30 cellular contexts compared by ENCODE assay signal in genomic region chr5:59579101-59579885, GRCh38.
DNase-seq lines count a peak whose midpoint lies in the region; ATAC-seq and TF ChIP-seq lines count a peak whose summit lies in the region.
"Had no signal": no experiment of that assay in that cellular context is flagged by ENCODE, and none has a peak within 500 bp of the region (broad histone marks: within the 10 kb centered on the region; RNA-seq: fewer than 3 reads in every experiment).

No MANE protein-coding gene starts in this region.

- no peaks in the 10 kb centered on the region for H3K9me3 ChIP-seq in psoas muscle
- H3K9me3 ChIP-seq: colonic mucosa, suprapubic skin had no signal

- H3K4me1 ChIP-seq in psoas muscle: peaks cover 52% of the 10 kb centered on the region
- H3K4me1 ChIP-seq: colonic mucosa had no signal

- H3K27me3 ChIP-seq in psoas muscle (ENCODE audit: insufficient read depth in 3 of 3, low read length in 2 of 3): no peaks in the 10 kb centered on the region
- H3K27me3 ChIP-seq: colonic mucosa, suprapubic skin had no signal

- intact Hi-C loops in psoas muscle (cut with DNase I): no loop called here

- no peak overlapping the region for H3K4me3 Mint-ChIP-seq in mesothelial cell of epicardium
- H3K4me3 Mint-ChIP-seq: activated CD8-positive, alpha-beta T cell treated with anti-CD3 and anti-CD28 coated beads for 36 hours; B cell; CD8-positive, alpha-beta T cell; HFFc6; IgD-negative memory B cell had no signal

- no peak for TF ChIP-seq CTCF in mesothelial cell of epicardium (IDR thresholded peaks at IDR 0.05; ENCODE audit: unreplicated experiment)
- TF ChIP-seq CTCF in psoas muscle (IDR thresholded peaks at IDR 0.05): no peak

- 25 to 44% (median 29%) methylated on average over 3 of the region's 3 CpGs for WGBS in psoas muscle, 3 donors

- peak overlapping the region; percentile 77 for H3K4me3 ChIP-seq in psoas muscle
- H3K4me3 ChIP-seq: colonic mucosa, suprapubic skin had no signal

- no peaks in the 10 kb centered on the region for H3K27me3 Mint-ChIP-seq in mesothelial cell of epicardium (ENCODE audit: low read depth)
- H3K27me3 Mint-ChIP-seq: B cell, IgD-negative memory B cell had no signal

- H3K36me3 Mint-ChIP-seq in mesothelial cell of epicardium: no peaks in the 10 kb centered on the region
- H3K36me3 Mint-ChIP-seq: activated naive CD4-positive, alpha-beta T cell treated with anti-CD3 and anti-CD28 coated beads, Interleukin-2, amount 50 U/mL, for 72 hours; CD8-positive, alpha-beta T cell had no signal

- H3K27ac Mint-ChIP-seq in mesothelial cell of epicardium: peak overlapping the region; percentile 47
- H3K27ac Mint-ChIP-seq: activated CD8-positive, alpha-beta T cell treated with anti-CD3 and anti-CD28 coated beads for 36 hours; B cell; CD8-positive, alpha-beta T cell; HFFc6 had no signal

- DNase-seq in Ammon's horn (ENCODE audit: low spot score) (peak; percentile 52), mesothelial cell of epicardium (ENCODE audit: low spot score in 2 of 2, unreplicated experiment in 2 of 2) (no peak), psoas muscle (no peak), SKM-1 treated with dmso at 0.1 percent for 144 hours (lab: John Stamatoyannopoulos, UW; ENCODE audit: unreplicated experiment) (no peak), SW480 (ENCODE audit: low spot score) (no peak)
- DNase-seq: activated CD4-positive, alpha-beta T cell treated with anti-CD3 and anti-CD28 coated beads for 1 hour; activated CD8-positive, alpha-beta memory T cell treated with anti-CD3 and anti-CD28 coated beads, Interleukin-2, amount 50 U/mL, for 48 hours; activated CD8-positive, alpha-beta T cell treated with anti-CD3 and anti-CD28 coated beads for 36 hours; CD8-positive, alpha-beta T cell; colonic mucosa; DMS 273 treated with DMSO at 0.1 percent for 48 hours; effector CD4-positive, alpha-beta T cell; GOT3; HFFc6; left colon; NCI-H1092; NCI-H187; NCI-H2171; NCI-H524; PC-3; stimulated activated naive CD4-positive, alpha-beta T cell; T-helper 2 cell had no signal

- H3K36me3 ChIP-seq in psoas muscle (ENCODE audit: insufficient read depth in 1 of 2, low read depth in 1 of 2): no peaks in the 10 kb centered on the region
- H3K36me3 ChIP-seq: colonic mucosa, suprapubic skin had no signal

- H3K27ac ChIP-seq in angular gyrus (ENCODE audit: low read depth, low read length): peak overlapping the region; percentile 7
- H3K27ac ChIP-seq in psoas muscle: peak overlapping the region; percentile 84
- H3K27ac ChIP-seq: colonic mucosa, suprapubic skin had no signal

- no peaks in the 10 kb centered on the region for H3K9me3 Mint-ChIP-seq in mesothelial cell of epicardium
- H3K9me3 Mint-ChIP-seq: activated CD8-positive, alpha-beta T cell treated with anti-CD3 and anti-CD28 coated beads for 36 hours; activated naive CD4-positive, alpha-beta T cell treated with anti-CD3 and anti-CD28 coated beads, Interleukin-2, amount 50 U/mL, for 72 hours; CD8-positive, alpha-beta T cell; HFFc6; IgD-negative memory B cell had no signal

- ATAC-seq in psoas muscle: peak in 3 of 4 donors; percentile 60 to 72 (median 69)
- no peak for ATAC-seq in HG02588 (IDR thresholded peaks at IDR 0.05; ENCODE audit: unreplicated experiment)
- ATAC-seq in GM21737 (IDR thresholded peaks at IDR 0.05; ENCODE audit: unreplicated experiment): no peak
- ATAC-seq: activated CD8-positive, alpha-beta T cell treated with anti-CD3 and anti-CD28 coated beads for 36 hours; activated naive CD4-positive, alpha-beta T cell treated with anti-CD3 and anti-CD28 coated beads, Interleukin-2, amount 50 U/mL, for 72 hours; CD8-positive, alpha-beta T cell; left colon; PC-3; SK-N-SH treated with all-trans-retinoic acid at 6 μM for 48 hours had no signal

- H3K4me1 Mint-ChIP-seq in mesothelial cell of epicardium: peaks cover 44% of the 10 kb centered on the region

Comparison
In these comparisons a context has a peak if more than half of its experiments do, and no peak if none do; other contexts are left out.
1. ATAC-seq: peak in psoas muscle (3 of 4); none in HG02588 (single experiment) and GM21737 (single experiment).